8 cellular contexts compared by ENCODE assay signal in the genomic region with DNA sequence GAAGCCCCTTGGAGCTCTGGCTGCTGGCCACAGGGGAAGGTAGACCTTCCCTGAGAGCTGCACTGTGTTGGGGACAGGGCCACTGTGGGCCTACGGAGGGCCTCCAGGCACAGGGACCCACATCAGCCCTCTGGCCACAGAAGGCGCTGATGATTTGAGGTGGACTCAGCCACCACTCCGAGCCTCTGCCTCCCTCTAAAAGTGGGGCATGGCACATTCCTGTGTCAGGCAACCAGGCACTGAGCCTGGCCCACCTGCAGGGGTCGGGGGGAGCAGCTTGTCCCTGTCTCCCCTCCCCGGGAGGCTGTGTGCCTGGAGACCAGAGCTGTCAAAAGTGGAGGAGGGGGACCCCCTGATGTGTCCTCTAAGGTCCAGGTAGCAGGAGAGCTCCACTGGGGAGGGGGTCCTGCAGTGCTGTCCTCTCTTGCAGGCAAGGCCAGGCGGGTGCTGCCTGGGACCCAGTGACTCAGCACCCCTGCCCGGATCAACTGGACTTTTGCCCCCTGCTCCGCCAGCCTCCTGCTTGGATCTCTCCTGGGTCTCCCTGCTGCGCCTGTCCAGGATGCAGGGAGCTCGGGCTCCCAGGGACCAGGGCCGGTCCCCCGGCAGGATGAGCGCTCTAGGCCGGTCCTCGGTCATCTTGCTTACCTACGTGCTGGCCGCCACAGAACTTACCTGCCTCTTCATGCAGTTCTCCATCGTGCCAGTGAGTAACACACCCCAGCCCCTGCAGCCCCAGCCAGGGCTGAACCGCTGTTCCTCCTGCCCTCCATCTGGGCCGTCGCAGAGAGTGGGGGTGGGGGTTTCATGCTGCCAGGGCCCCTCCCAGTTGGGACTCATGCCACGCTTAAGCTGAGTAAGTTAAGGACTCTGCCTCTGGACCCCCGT. TPM values are rescaled to one million over a fixed set of nuclear protein-coding genes. Genes with fewer than 3 reads are reported as not detected.
DNase-seq lines count a peak whose midpoint lies in the region; ATAC-seq lines count a peak whose summit lies in the region.

No MANE protein-coding gene starts in this region.

- H3K36me3 ChIP-seq in iPS-15b (ENCODE audit: control insufficient read depth, insufficient read depth, low read length) = peaks cover 2% of the 10 kb centered on the region

- H3K4me3 ChIP-seq in iPS-15b (ENCODE audit: low read depth, low read length) = peak overlapping the region; percentile 67

- H3K4me1 Mint-ChIP-seq in T-cell = peaks cover 35 to 54% (median 43%) of the 10 kb centered on the region in 3 donors
- H3K4me1 Mint-ChIP-seq in stimulated activated memory B cell treated with anti-CD40 and anti-IgM and Interleukin-4, amounts not matched to agents 10 μg/mL and 1 μg/mL and 100 μg/mL, for 72 hours = peaks cover 40% of the 10 kb centered on the region

- CTCF ChIA-PET in T-cell (lab: Charles Lee) = interaction anchor here in 1 of 2 donors (0.7 to 1.2 kb wide), 3 partner anchors 12 to 369 kb away, joined by 3 to 6 read pairs (median 3); a partner anchor contains a TSS

- POLR2A ChIA-PET in T-cell (lab: Charles Lee) = no interaction called here

- peak overlapping the region; percentile 70 for H3K9ac ChIP-seq in iPS-15b (ENCODE audit: low read depth, low read length)

- peak overlapping the region; percentile 58 to 80 (median 71) for H3K4me3 Mint-ChIP-seq in T-cell
- H3K4me3 Mint-ChIP-seq in stimulated activated memory B cell treated with anti-CD40 and anti-IgM and Interleukin-4, amounts not matched to agents 10 μg/mL and 1 μg/mL and 100 μg/mL, for 72 hours = peak overlapping the region; percentile 53

- H3K9me3 ChIP-seq in iPS-15b (ENCODE audit: control insufficient read depth, insufficient read depth, low read length) = no peaks in the 10 kb centered on the region

- peaks cover 24% of the 10 kb centered on the region for H3K36me3 Mint-ChIP-seq in T-cell
- peaks cover 24% of the 10 kb centered on the region for H3K36me3 Mint-ChIP-seq in stimulated activated memory B cell treated with anti-CD40 and anti-IgM and Interleukin-4, amounts not matched to agents 10 μg/mL and 1 μg/mL and 100 μg/mL, for 72 hours

- peaks cover 0 to 6% (median 3%) of the 10 kb centered on the region in 3 donors for H3K9me3 Mint-ChIP-seq in T-cell
- H3K9me3 Mint-ChIP-seq in stimulated activated memory B cell treated with anti-CD40 and anti-IgM and Interleukin-4, amounts not matched to agents 10 μg/mL and 1 μg/mL and 100 μg/mL, for 72 hours = peaks cover 11% of the 10 kb centered on the region

- DNase-seq in DMS53 (lab: John Stamatoyannopoulos, UW) (peak; percentile 77), DMS53 treated with DMSO at 0.1 percent for 48 hours (lab: John Stamatoyannopoulos, UW; ENCODE audit: unreplicated experiment) (no peak), T-cell (no peak), SIG-M5 treated with dmso at 0.1 percent for 504 hours (lab: John Stamatoyannopoulos, UW; ENCODE audit: unreplicated experiment) (no peak), NCI-H1092 treated with DMSO at 0.1 percent for 48 hours (lab: John Stamatoyannopoulos, UW) (no peak)

- peaks cover 13% of the 10 kb centered on the region for H3K27me3 ChIP-seq in iPS-15b (ENCODE audit: control insufficient read depth, insufficient read depth, low read length)

- no peak for ATAC-seq in T-cell (replicated peaks in 1 of 4)
- ATAC-seq in stimulated activated memory B cell treated with anti-CD40 and anti-IgM and Interleukin-4, amounts not matched to agents 10 μg/mL and 1 μg/mL and 100 μg/mL, for 72 hours = no peak
- ATAC-seq in GM19023 (IDR thresholded peaks at IDR 0.05; ENCODE audit: unreplicated experiment) = no peak

- H3K27me3 Mint-ChIP-seq in T-cell = no peaks in the 10 kb centered on the region
- H3K27me3 Mint-ChIP-seq in stimulated activated memory B cell treated with anti-CD40 and anti-IgM and Interleukin-4, amounts not matched to agents 10 μg/mL and 1 μg/mL and 100 μg/mL, for 72 hours = peaks cover 36% of the 10 kb centered on the region

- peaks cover 4% of the 10 kb centered on the region for H3K4me1 ChIP-seq in iPS-15b (ENCODE audit: control insufficient read depth, insufficient read depth, low read length)

- H3K27ac Mint-ChIP-seq in T-cell = peak overlapping the region in 1 of 2 donors; percentile 66
- no peak overlapping the region for H3K27ac Mint-ChIP-seq in stimulated activated memory B cell treated with anti-CD40 and anti-IgM and Interleukin-4, amounts not matched to agents 10 μg/mL and 1 μg/mL and 100 μg/mL, for 72 hours

RNA-seq across cellular contexts. Expression of a gene that starts 17.5 kb away (rescaled TPM):
- 1 to 10 TPM; 2.1 to 7.0 (median 5.3) TPM for total RNA-seq in T-cell

RNA-seq across cellular contexts. Expression of a gene that starts 26.2 kb away (rescaled TPM):
- total RNA-seq in T-cell = 1 to 10 TPM in 1 of 5 donors, under 1 TPM in 4; 0.65 to 1.3 (median 0.79) TPM
